1 cellular context compared by ENCODE assay signal in the genomic region with DNA sequence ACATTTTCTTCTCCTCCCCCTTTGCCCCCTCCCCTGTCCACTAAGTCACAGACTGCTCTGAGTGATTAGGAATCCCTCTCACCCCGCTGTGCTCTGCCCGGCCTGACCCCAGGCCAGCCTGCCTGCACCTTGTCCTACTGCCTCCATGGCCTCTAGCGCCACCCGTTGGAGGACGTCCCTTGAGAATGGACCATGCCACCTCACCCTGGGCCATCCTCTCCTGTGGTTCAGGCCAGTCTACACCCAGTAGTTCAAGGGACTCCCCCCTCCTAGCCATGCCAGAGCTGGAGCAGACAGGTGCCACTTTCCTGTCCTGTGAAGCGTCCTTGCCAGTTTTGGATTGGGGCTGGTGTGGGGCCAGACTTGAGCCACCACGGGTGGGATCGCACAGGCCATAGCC.
TF ChIP-seq lines count a peak whose summit lies in the region.

No MANE protein-coding gene starts in this region.

TF ChIP-seq in H1, 55 proteins besides CTCF, POLR2A, EP300 and RAD21:
- TF ChIP-seq ASH2L (IDR thresholded peaks at IDR 0.05; ENCODE audit: low read length) = no peak
- no peak for TF ChIP-seq CREB1 (IDR thresholded peaks at IDR 0.05)
- TF ChIP-seq EGR1 (IDR thresholded peaks at IDR 0.05; ENCODE audit: borderline replicate concordance, low read depth, low read length) = no peak
- TF ChIP-seq BCL11A (IDR thresholded peaks at IDR 0.05; ENCODE audit: low read depth in 2 of 2, low read length in 2 of 2) = no peak
- no peak for TF ChIP-seq HDAC2 (IDR thresholded peaks at IDR 0.05; ENCODE audit: borderline replicate concordance in 1 of 2, low read depth in 2 of 2, low read length in 2 of 2)
- no peak for TF ChIP-seq BACH1 (IDR thresholded peaks at IDR 0.05; ENCODE audit: low read length)
- no peak for TF ChIP-seq E2F6 (IDR thresholded peaks at IDR 0.05)
- TF ChIP-seq TAF7 (optimal IDR thresholded peaks at IDR 0.05; ENCODE audit: borderline replicate concordance, low read depth, low read length) = no peak
- no peak for TF ChIP-seq EZH2 (IDR thresholded peaks at IDR 0.05; ENCODE audit: low read depth, low read length, severe bottlenecking)
- no peak for TF ChIP-seq KDM4A (IDR thresholded peaks at IDR 0.05; ENCODE audit: low read depth, low read length, severe bottlenecking)
- TF ChIP-seq CEBPB (IDR thresholded peaks at IDR 0.05; ENCODE audit: low read depth, low read length) = no peak
- TF ChIP-seq RBBP5 (IDR thresholded peaks at IDR 0.05; ENCODE audit: borderline replicate concordance, low read depth, low read length) = no peak
- no peak for TF ChIP-seq SP4 (IDR thresholded peaks at IDR 0.05; ENCODE audit: low read length)
- TF ChIP-seq CHD2 (IDR thresholded peaks at IDR 0.05; ENCODE audit: low read length) = no peak
